1 cellular context compared by ENCODE assay signal in the genomic region with DNA sequence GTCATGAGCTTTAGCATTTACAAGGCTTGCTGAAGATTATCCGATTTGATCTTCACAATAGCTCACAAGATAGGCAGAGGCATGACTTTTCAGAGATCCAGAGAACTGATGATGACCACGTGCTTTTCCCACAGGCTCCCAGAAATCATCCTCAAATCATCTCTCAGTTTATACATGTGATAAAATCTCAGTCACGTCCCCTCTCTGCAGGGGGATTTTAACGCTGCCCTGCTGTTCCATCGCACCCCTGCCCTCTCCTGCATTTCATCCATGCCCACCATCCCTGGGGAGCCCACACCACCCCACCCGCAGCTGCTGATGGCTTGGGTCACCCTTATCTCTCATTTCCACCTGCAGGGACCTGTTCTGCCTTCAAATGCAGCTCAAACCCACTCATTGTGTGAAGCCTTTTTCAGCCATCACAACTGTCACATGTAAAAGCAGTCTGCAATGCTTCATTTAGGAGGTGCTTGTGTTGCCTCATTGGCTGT.
TF ChIP-seq lines count a peak whose summit lies in the region.

No MANE protein-coding gene starts in this region.

TF ChIP-seq in GM23338, 12 proteins besides CTCF, POLR2A, EP300 and RAD21 (continued from another document):
- TF ChIP-seq, protein P1, sequence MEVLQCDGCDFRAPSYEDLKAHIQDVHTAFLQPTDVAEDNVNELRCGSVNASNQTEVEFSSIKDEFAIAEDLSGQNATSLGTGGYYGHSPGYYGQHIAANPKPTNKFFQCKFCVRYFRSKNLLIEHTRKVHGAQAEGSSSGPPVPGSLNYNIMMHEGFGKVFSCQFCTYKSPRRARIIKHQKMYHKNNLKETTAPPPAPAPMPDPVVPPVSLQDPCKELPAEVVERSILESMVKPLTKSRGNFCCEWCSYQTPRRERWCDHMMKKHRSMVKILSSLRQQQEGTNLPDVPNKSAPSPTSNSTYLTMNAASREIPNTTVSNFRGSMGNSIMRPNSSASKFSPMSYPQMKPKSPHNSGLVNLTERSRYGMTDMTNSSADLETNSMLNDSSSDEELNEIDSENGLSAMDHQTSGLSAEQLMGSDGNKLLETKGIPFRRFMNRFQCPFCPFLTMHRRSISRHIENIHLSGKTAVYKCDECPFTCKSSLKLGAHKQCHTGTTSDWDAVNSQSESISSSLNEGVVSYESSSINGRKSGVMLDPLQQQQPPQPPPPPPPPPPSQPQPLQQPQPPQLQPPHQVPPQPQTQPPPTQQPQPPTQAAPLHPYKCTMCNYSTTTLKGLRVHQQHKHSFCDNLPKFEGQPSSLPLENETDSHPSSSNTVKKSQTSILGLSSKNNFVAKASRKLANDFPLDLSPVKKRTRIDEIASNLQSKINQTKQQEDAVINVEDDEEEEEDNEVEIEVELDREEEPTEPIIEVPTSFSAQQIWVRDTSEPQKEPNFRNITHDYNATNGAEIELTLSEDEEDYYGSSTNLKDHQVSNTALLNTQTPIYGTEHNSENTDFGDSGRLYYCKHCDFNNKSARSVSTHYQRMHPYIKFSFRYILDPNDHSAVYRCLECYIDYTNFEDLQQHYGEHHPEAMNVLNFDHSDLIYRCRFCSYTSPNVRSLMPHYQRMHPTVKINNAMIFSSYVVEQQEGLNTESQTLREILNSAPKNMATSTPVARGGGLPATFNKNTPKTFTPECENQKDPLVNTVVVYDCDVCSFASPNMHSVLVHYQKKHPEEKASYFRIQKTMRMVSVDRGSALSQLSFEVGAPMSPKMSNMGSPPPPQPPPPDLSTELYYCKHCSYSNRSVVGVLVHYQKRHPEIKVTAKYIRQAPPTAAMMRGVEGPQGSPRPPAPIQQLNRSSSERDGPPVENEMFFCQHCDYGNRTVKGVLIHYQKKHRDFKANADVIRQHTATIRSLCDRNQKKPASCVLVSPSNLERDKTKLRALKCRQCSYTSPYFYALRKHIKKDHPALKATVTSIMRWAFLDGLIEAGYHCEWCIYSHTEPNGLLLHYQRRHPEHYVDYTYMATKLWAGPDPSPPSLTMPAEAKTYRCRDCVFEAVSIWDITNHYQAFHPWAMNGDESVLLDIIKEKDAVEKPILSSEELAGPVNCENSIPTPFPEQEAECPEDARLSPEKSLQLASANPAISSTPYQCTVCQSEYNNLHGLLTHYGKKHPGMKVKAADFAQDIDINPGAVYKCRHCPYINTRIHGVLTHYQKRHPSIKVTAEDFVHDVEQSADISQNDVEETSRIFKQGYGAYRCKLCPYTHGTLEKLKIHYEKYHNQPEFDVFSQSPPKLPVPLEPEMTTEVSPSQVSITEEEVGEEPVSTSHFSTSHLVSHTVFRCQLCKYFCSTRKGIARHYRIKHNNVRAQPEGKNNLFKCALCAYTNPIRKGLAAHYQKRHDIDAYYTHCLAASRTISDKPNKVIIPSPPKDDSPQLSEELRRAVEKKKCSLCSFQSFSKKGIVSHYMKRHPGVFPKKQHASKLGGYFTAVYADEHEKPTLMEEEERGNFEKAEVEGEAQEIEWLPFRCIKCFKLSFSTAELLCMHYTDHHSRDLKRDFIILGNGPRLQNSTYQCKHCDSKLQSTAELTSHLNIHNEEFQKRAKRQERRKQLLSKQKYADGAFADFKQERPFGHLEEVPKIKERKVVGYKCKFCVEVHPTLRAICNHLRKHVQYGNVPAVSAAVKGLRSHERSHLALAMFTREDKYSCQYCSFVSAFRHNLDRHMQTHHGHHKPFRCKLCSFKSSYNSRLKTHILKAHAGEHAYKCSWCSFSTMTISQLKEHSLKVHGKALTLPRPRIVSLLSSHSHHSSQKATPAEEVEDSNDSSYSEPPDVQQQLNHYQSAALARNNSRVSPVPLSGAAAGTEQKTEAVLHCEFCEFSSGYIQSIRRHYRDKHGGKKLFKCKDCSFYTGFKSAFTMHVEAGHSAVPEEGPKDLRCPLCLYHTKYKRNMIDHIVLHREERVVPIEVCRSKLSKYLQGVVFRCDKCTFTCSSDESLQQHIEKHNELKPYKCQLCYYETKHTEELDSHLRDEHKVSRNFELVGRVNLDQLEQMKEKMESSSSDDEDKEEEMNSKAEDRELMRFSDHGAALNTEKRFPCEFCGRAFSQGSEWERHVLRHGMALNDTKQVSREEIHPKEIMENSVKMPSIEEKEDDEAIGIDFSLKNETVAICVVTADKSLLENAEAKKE (CRISPR knock-in tag; IDR thresholded peaks at IDR 0.05) = no peak
- TF ChIP-seq CREB1 (CRISPR knock-in tag; IDR thresholded peaks at IDR 0.05; ENCODE audit: low read depth) (no peak), ZNF114 (CRISPR knock-in tag; IDR thresholded peaks at IDR 0.05) (no peak), NANOG (IDR thresholded peaks at IDR 0.05; ENCODE audit: borderline replicate concordance) (no peak)
- TF ChIP-seq, protein P2, sequence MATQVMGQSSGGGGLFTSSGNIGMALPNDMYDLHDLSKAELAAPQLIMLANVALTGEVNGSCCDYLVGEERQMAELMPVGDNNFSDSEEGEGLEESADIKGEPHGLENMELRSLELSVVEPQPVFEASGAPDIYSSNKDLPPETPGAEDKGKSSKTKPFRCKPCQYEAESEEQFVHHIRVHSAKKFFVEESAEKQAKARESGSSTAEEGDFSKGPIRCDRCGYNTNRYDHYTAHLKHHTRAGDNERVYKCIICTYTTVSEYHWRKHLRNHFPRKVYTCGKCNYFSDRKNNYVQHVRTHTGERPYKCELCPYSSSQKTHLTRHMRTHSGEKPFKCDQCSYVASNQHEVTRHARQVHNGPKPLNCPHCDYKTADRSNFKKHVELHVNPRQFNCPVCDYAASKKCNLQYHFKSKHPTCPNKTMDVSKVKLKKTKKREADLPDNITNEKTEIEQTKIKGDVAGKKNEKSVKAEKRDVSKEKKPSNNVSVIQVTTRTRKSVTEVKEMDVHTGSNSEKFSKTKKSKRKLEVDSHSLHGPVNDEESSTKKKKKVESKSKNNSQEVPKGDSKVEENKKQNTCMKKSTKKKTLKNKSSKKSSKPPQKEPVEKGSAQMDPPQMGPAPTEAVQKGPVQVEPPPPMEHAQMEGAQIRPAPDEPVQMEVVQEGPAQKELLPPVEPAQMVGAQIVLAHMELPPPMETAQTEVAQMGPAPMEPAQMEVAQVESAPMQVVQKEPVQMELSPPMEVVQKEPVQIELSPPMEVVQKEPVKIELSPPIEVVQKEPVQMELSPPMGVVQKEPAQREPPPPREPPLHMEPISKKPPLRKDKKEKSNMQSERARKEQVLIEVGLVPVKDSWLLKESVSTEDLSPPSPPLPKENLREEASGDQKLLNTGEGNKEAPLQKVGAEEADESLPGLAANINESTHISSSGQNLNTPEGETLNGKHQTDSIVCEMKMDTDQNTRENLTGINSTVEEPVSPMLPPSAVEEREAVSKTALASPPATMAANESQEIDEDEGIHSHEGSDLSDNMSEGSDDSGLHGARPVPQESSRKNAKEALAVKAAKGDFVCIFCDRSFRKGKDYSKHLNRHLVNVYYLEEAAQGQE (IDR thresholded peaks at IDR 0.05; ENCODE audit: unreplicated experiment) = no peak
- TF ChIP-seq, protein P3, sequence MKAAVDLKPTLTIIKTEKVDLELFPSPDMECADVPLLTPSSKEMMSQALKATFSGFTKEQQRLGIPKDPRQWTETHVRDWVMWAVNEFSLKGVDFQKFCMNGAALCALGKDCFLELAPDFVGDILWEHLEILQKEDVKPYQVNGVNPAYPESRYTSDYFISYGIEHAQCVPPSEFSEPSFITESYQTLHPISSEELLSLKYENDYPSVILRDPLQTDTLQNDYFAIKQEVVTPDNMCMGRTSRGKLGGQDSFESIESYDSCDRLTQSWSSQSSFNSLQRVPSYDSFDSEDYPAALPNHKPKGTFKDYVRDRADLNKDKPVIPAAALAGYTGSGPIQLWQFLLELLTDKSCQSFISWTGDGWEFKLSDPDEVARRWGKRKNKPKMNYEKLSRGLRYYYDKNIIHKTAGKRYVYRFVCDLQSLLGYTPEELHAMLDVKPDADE (IDR thresholded peaks at IDR 0.05) = no peak
